Comparison of ENCODE assay signal across 15 cellular contexts in genomic region chr5:133317558-133317957, GRCh38.
"Had no signal": no experiment of that assay in that cellular context is flagged by ENCODE, and none has a peak within 500 bp of the region (broad histone marks: within the 10 kb centered on the region; RNA-seq: fewer than 3 reads in every experiment).

No MANE protein-coding gene starts in this region.

- H3K27ac ChIP-seq: cardiac muscle cell, esophagus muscularis mucosa, lower lobe of right lung, thyroid gland had no signal

- H3K27me3 ChIP-seq: cardiac muscle cell, thyroid gland had no signal

- H3K36me3 ChIP-seq: cardiac muscle cell, esophagus muscularis mucosa, lower lobe of right lung, thyroid gland had no signal

- H3K9me3 ChIP-seq: esophagus muscularis mucosa, lower lobe of right lung, thyroid gland had no signal

- FAIRE-seq: endothelial cell of umbilical vein had no signal

- H3K4me3 ChIP-seq: cardiac muscle cell, esophagus muscularis mucosa, lower lobe of right lung, thyroid gland had no signal

- H3K4me1 ChIP-seq: esophagus muscularis mucosa, lower lobe of right lung, thyroid gland had no signal

- DNase-seq: activated gamma-delta T cell treated with Interleukin-2 at 50 U/mL for 16 hours; amniotic stem cell; effector CD8-positive, alpha-beta T cell; immature natural killer cell; lower lobe of right lung; natural killer cell; nucleus accumbens; stimulated activated CD4-positive, alpha-beta T cell treated with anti-CD3 and anti-CD28 coated beads, Interleukin-12 subunit alpha, Interleukin-12 subunit beta, amount 100 ng/mL, for 4 hours; stimulated activated CD4-positive, alpha-beta T cell treated with anti-CD3 and anti-CD28 coated beads, Interleukin-1b, Interleukin-23, amount 100 ng/mL, for 48 hours; stimulated activated CD8-positive, alpha-beta memory T cell treated with anti-CD3 and anti-CD28 coated beads, Interleukin-4, amount 100 ng/mL, for 48 hours; stimulated activated naive CD4-positive, alpha-beta T cell; thyroid gland had no signal
